ENCODE assay signal across 27 cellular contexts in the genomic region with DNA sequence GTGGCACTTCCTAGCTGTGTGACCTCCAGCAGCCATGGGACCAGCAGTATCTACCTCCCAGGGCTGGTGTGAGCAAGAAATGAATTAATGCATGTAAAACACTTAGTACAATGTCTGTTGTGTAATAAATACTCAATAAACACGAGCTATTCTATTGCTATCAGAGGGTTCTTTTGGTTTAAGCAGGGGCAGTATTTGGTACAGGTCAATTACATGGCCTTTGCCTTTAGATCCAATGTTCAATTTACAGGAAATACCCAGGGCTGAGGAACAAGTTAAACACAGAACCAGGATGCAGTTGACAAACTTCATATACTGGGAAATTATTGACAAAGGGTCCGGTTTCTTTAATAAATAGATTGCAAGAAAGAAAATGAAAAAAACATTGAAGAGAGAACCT. TPM values are rescaled to one million over a fixed set of nuclear protein-coding genes. Genes with fewer than 3 reads are reported as not detected.
A peak's percentile ranks its signal among the peaks of the same experiment; 100 is the strongest.
DNase-seq lines count a peak whose midpoint lies in the region; ATAC-seq, FAIRE-seq and TF ChIP-seq lines count a peak whose summit lies in the region.
"Had no signal": no experiment of that assay in that cellular context is flagged by ENCODE, and none has a peak within 500 bp of the region (broad histone marks: within the 10 kb centered on the region; RNA-seq: fewer than 3 reads in every experiment).

No MANE protein-coding gene starts in this region.

- peaks cover 1 to 6% (median 5%) of the 10 kb centered on the region in 3 donors for H3K4me1 Mint-ChIP-seq in CD8-positive, alpha-beta memory T cell

- H3K4me1 ChIP-seq in heart right ventricle = peaks cover 39 to 85% (median 62%) of the 10 kb centered on the region in 9 donors
- H3K4me1 ChIP-seq in endothelial cell of umbilical vein (ENCODE audit: control insufficient read depth, extremely low read depth, insufficient read depth, low read length) = peaks cover 82% of the 10 kb centered on the region
- peaks cover 3 to 25% of the 10 kb centered on the region in 2 donors for H3K4me1 ChIP-seq in lung (ENCODE audit: control insufficient read depth in 2 of 2, insufficient read depth in 2 of 2, low read length in 2 of 2)
- peaks cover 36 to 71% (median 51%) of the 10 kb centered on the region in 4 donors for H3K4me1 ChIP-seq in upper lobe of left lung
- no peaks in the 10 kb centered on the region for H3K4me1 ChIP-seq in CD8-positive, alpha-beta memory T cell (ENCODE audit: insufficient read depth, low read length)

- H3K27ac ChIP-seq in heart right ventricle = peak overlapping the region in 9 of 10 donors; percentile 71 to 96 (median 92)
- H3K27ac ChIP-seq in endothelial cell of umbilical vein (ENCODE audit: insufficient read depth, low read depth, low read length) = peak overlapping the region; percentile 96
- H3K27ac ChIP-seq in lung (ENCODE audit: low read depth in 1 of 2, low read length in 1 of 2) = peak overlapping the region; percentile 30 to 79
- peak overlapping the region; percentile 85 to 93 (median 89) for H3K27ac ChIP-seq in upper lobe of left lung
- H3K27ac ChIP-seq in CD8-positive, alpha-beta memory T cell (ENCODE audit: low read depth, low read length) = no peak overlapping the region
- H3K27ac ChIP-seq: RWPE1, tibial nerve, VCaP had no signal

- peak overlapping the region; percentile 86 for H3K9ac ChIP-seq in endothelial cell of umbilical vein (replicated peaks; ENCODE audit: extremely low read depth, insufficient read depth, low read length)

- TF ChIP-seq CTCF in heart right ventricle (IDR thresholded peaks at IDR 0.05) = no peak
- TF ChIP-seq CTCF in endothelial cell of umbilical vein (IDR thresholded peaks at IDR 0.05; ENCODE audit: extremely low read depth in 1 of 2, insufficient read depth in 1 of 2, low read depth in 1 of 2, low read length in 2 of 2) = no peak
- no peak for TF ChIP-seq CTCF in lung (IDR thresholded peaks at IDR 0.05; ENCODE audit: control extremely low read depth, extremely low read depth)
- TF ChIP-seq CTCF in upper lobe of left lung (IDR thresholded peaks at IDR 0.05) = no peak

- H3K79me2 ChIP-seq in endothelial cell of umbilical vein (ENCODE audit: control insufficient read depth, insufficient read depth, low read length) = peaks cover 78% of the 10 kb centered on the region

- POLR2A ChIA-PET in endothelial cell of umbilical vein (lab: Charles Lee) = interaction anchor here (2.0 kb wide), 1 partner anchor 18 kb away, joined by 7 read pairs; no protein-coding TSS in a partner anchor
- POLR2A ChIA-PET in CD8-positive, alpha-beta memory T cell (lab: Charles Lee) = no interaction called here

- H3K4me3 ChIP-seq in heart right ventricle = peak overlapping the region in 7 of 10 donors; percentile 53 to 80 (median 70)
- peak overlapping the region; percentile 26 to 68 (median 32) for H3K4me3 ChIP-seq in endothelial cell of umbilical vein (replicated peaks in 1 of 3; ENCODE audit: insufficient read depth in 1 of 3, low read depth in 1 of 3, low read length in 3 of 3)
- H3K4me3 ChIP-seq in lung = no peak overlapping the region
- peak overlapping the region in 1 of 4 donors; percentile 61 for H3K4me3 ChIP-seq in upper lobe of left lung
- H3K4me3 ChIP-seq in CD8-positive, alpha-beta memory T cell (ENCODE audit: low read length) = no peak overlapping the region
- H3K4me3 ChIP-seq: MG63, tibial nerve had no signal

- intact Hi-C loops in heart right ventricle (cut with DNase I) (loop anchor here in 4 of 10 donors (5.0 kb wide), 3 partner anchors 35 to 100 kb away; no protein-coding TSS in a partner anchor), Right ventricle myocardium superior (cut with DNase I) (no loop called here), endothelial cell of umbilical vein (cut with micrococcal nuclease) (no loop called here)

- WGBS in heart right ventricle, 2 donors = 56 to 71% methylated on average over 2 of the region's 2 CpGs
- WGBS in lung, 2 donors = 54 to 65% methylated on average over 2 of the region's 2 CpGs
- WGBS in upper lobe of left lung, 2 donors = 44 to 52% methylated on average over 2 of the region's 2 CpGs

- no TSS peak for BruUV-seq in endothelial cell of umbilical vein (replicated peaks; lab: Mats Ljungman, UMichigan)

- no peaks in the 10 kb centered on the region for H3K27me3 ChIP-seq in heart right ventricle
- no peaks in the 10 kb centered on the region for H3K27me3 ChIP-seq in endothelial cell of umbilical vein (ENCODE audit: control insufficient read depth in 2 of 2, insufficient read depth in 2 of 2, low read length in 2 of 2)
- H3K27me3 ChIP-seq in lung (ENCODE audit: control insufficient read depth, insufficient read depth) = no peaks in the 10 kb centered on the region
- no peaks in the 10 kb centered on the region for H3K27me3 ChIP-seq in upper lobe of left lung
- no peaks in the 10 kb centered on the region for H3K27me3 ChIP-seq in CD8-positive, alpha-beta memory T cell (ENCODE audit: insufficient read depth, low read length, poor library complexity, severe bottlenecking)
- H3K27me3 ChIP-seq: MG63, stomach, tibial nerve had no signal

- H3K9me3 Mint-ChIP-seq in CD8-positive, alpha-beta memory T cell = no peaks in the 10 kb centered on the region
- H3K9me3 Mint-ChIP-seq: activated naive CD8-positive, alpha-beta T cell treated with anti-CD3 and anti-CD28 coated beads, Interleukin-2, amount 10 ng/mL, durations not matched to agents 7 days and 5 days; activated T-cell treated with anti-CD3 and anti-CD28 coated beads, Interleukin-2, amount 50 U/mL, for 24 hours; CD4-positive, alpha-beta memory T cell had no signal

- CTCF ChIA-PET in endothelial cell of umbilical vein (lab: Charles Lee) = interaction anchor here (0.8 to 4.5 kb wide), 8 partner anchors 10 to 598 kb away, joined by 3 to 53 read pairs (median 10); no protein-coding TSS in a partner anchor
- CTCF ChIA-PET in CD8-positive, alpha-beta memory T cell (lab: Charles Lee) = no interaction called here

- ATAC-seq in heart right ventricle = no peak
- no peak for ATAC-seq in Right ventricle myocardium superior (ENCODE audit: poor library complexity)
- no peak for ATAC-seq in lung (ENCODE audit: insufficient read depth, low FRiP score)
- no peak for ATAC-seq in upper lobe of left lung (ENCODE audit: low FRiP score in 2 of 2)
- ATAC-seq in GM19463 (IDR thresholded peaks at IDR 0.05; ENCODE audit: unreplicated experiment) = no peak
- ATAC-seq in GM21786 (IDR thresholded peaks at IDR 0.05; ENCODE audit: unreplicated experiment) = no peak

- dilution Hi-C loops in endothelial cell of umbilical vein (cut with MboI; ENCODE audit: extremely low pct_ligation_motif_present, low sequenced_read_pairs) = no loop called here

- H3K36me3 ChIP-seq in heart right ventricle (peaks cover 0 to 47% (median 18%) of the 10 kb centered on the region in 9 donors), endothelial cell of umbilical vein (ENCODE audit: control insufficient read depth in 2 of 2, extremely low read depth in 1 of 2, insufficient read depth in 2 of 2, low read length in 2 of 2) (peaks cover 23 to 30% of the 10 kb centered on the region in 2 experiments), lung (ENCODE audit: control insufficient read depth in 2 of 2, insufficient read depth in 2 of 2, low read length in 2 of 2) (peaks cover 0 to 5% of the 10 kb centered on the region in 2 donors), upper lobe of left lung (peaks cover 5 to 25% (median 15%) of the 10 kb centered on the region in 4 donors)
- H3K36me3 ChIP-seq in CD8-positive, alpha-beta memory T cell (ENCODE audit: insufficient read depth, low read length) = no peaks in the 10 kb centered on the region
- H3K36me3 ChIP-seq: tibial nerve had no signal

- FAIRE-seq in endothelial cell of umbilical vein (lab: Jason Lieb, UNC) = no peak
- FAIRE-seq: A204.1, endometrium, keratinocyte had no signal

- no peak overlapping the region for H3K4me3 Mint-ChIP-seq in CD8-positive, alpha-beta memory T cell
- H3K4me3 Mint-ChIP-seq: activated naive CD8-positive, alpha-beta T cell treated with anti-CD3 and anti-CD28 coated beads, Interleukin-2, amount 10 ng/mL, durations not matched to agents 7 days and 5 days; activated T-cell treated with anti-CD3 and anti-CD28 coated beads, Interleukin-2, amount 50 U/mL, for 24 hours; CD4-positive, alpha-beta memory T cell had no signal

- H3K27me3 Mint-ChIP-seq in CD8-positive, alpha-beta memory T cell = peaks cover 9 to 25% of the 10 kb centered on the region in 2 donors

- H4K20me1 ChIP-seq in endothelial cell of umbilical vein (replicated peaks; ENCODE audit: control insufficient read depth, extremely low read depth, insufficient read depth, low read length) = no peaks in the 10 kb centered on the region

- peaks cover 0 to 3% (median 0%) of the 10 kb centered on the region in 3 donors for H3K36me3 Mint-ChIP-seq in CD8-positive, alpha-beta memory T cell
- H3K36me3 Mint-ChIP-seq: activated naive CD8-positive, alpha-beta T cell treated with anti-CD3 and anti-CD28 coated beads, Interleukin-2, amount 10 ng/mL, durations not matched to agents 7 days and 5 days; CD4-positive, alpha-beta memory T cell had no signal

- H3K9me3 ChIP-seq in heart right ventricle (no peaks in the 10 kb centered on the region), endothelial cell of umbilical vein (replicated peaks; ENCODE audit: control insufficient read depth, insufficient read depth, low read length) (no peaks in the 10 kb centered on the region), lung (ENCODE audit: control insufficient read depth in 2 of 2, insufficient read depth in 1 of 2, low read length in 1 of 2) (no peaks in the 10 kb centered on the region), upper lobe of left lung (no peaks in the 10 kb centered on the region)
- H3K9me3 ChIP-seq in CD8-positive, alpha-beta memory T cell (ENCODE audit: low read length) = no peaks in the 10 kb centered on the region
- H3K9me3 ChIP-seq: MG63, stomach, tibial nerve had no signal

- H2AFZ ChIP-seq in endothelial cell of umbilical vein (ENCODE audit: low read depth, low read length) = no peak overlapping the region

- no peaks in the 10 kb centered on the region for H3K9me1 ChIP-seq in endothelial cell of umbilical vein (replicated peaks; ENCODE audit: control insufficient read depth, extremely low read depth, insufficient read depth, low read length)

- TF ChIP-seq POLR2A in endothelial cell of umbilical vein (IDR thresholded peaks at IDR 0.05; ENCODE audit: low read depth, low read length) = no peak
- no peak for TF ChIP-seq POLR2A in upper lobe of left lung (IDR thresholded peaks at IDR 0.05)

- no peak overlapping the region for H3K27ac Mint-ChIP-seq in CD8-positive, alpha-beta memory T cell
- H3K27ac Mint-ChIP-seq: activated naive CD8-positive, alpha-beta T cell treated with anti-CD3 and anti-CD28 coated beads, Interleukin-2, amount 10 ng/mL, durations not matched to agents 7 days and 5 days; activated T-cell treated with anti-CD3 and anti-CD28 coated beads, Interleukin-2, amount 50 U/mL, for 24 hours; CD4-positive, alpha-beta memory T cell had no signal

- no peak for DNase-seq in heart right ventricle
- DNase-seq in Right ventricle myocardium superior = no peak
- DNase-seq in endothelial cell of umbilical vein (ENCODE audit: low read depth, low spot score) = peak; percentile 21
- DNase-seq in lung (ENCODE audit: low spot score) = no peak
- no peak for DNase-seq in upper lobe of left lung
- no peak for DNase-seq in CD8-positive, alpha-beta memory T cell
- DNase-seq: activated CD4-positive, alpha-beta T cell treated with anti-CD3 and anti-CD28 coated beads for 4 hours; activated gamma-delta T cell; activated naive CD8-positive, alpha-beta T cell treated with anti-CD3 and anti-CD28 coated beads, Interleukin-2, amount 10 ng/mL, durations not matched to agents 7 days and 5 days; activated T-cell treated with anti-CD3 and anti-CD28 coated beads, Interleukin-2, amount 50 U/mL, for 24 hours; AML-193; CD4-positive, alpha-beta memory T cell; H7; KG1; mesendoderm; MG63; NCI-H2081 treated with DMSO at 0.1 percent for 48 hours; NCI-H226; stomach had no signal

- no peak for TF ChIP-seq EP300 in upper lobe of left lung (IDR thresholded peaks at IDR 0.05)

- peak overlapping the region; percentile 78 for H3K4me2 ChIP-seq in endothelial cell of umbilical vein (ENCODE audit: insufficient read depth, low read length)

RNA-seq across cellular contexts. Expression of a gene that starts 2.9 kb away (rescaled TPM):
- total RNA-seq in heart right ventricle (100 to 1,000 TPM; 279 to 993 (median 472) TPM), Right ventricle myocardium superior (469 TPM), endothelial cell of umbilical vein (708 and 868 TPM in 2 replicates), lung (100 to 1,000 TPM; 194 to 476 TPM), upper lobe of left lung (100 to 1,000 TPM in 5 of 6 donors, 10 to 100 TPM in 1; 98.7 to 469 (median 290) TPM)
- polyA plus RNA-seq in heart right ventricle (100 to 1,000 TPM; 146 to 475 TPM), endothelial cell of umbilical vein (810 and 861 TPM in 2 replicates), lung (100 to 1,000 TPM in 1 of 2 donors, 10 to 100 TPM in 1; 85.0 to 457 TPM)
- polyA plus RNA-seq in endothelial cell of umbilical vein (2011; cell fraction: cytosol; rRNA removed) = 710 and 739 TPM in 2 replicates
- polyA plus RNA-seq in endothelial cell of umbilical vein (2011; cell fraction: nucleus; rRNA removed) = 680 and 705 TPM in 2 replicates
- polyA plus RNA-seq in endothelial cell of umbilical vein (2012) = 931 and 1,022 TPM in 2 replicates
- polyA minus RNA-seq in endothelial cell of umbilical vein = 986 and 1,245 TPM in 2 replicates
- 21.3 TPM for polyA minus RNA-seq in endothelial cell of umbilical vein (2011; cell fraction: cytosol; rRNA and poly(A)+ RNA removed)
- polyA minus RNA-seq in endothelial cell of umbilical vein (2011; cell fraction: nucleus; rRNA and poly(A)+ RNA removed) = 361 and 435 TPM in 2 replicates
- total RNA-seq in CD8-positive, alpha-beta memory T cell = not detected
- polyA plus RNA-seq in CD8-positive, alpha-beta memory T cell = not detected

Comparison
In these comparisons a context has a peak if more than half of its experiments do, and no peak if none do; other contexts are left out.
1. H3K4me3 ChIP-seq: peak in heart right ventricle (7 of 10) and endothelial cell of umbilical vein (3 of 3); none in lung (single experiment) and CD8-positive, alpha-beta memory T cell (single experiment).
2. RNA of a gene that starts 2.9 kb away (total RNA-seq): 708 to 868 TPM in endothelial cell of umbilical vein, 279 to 993 TPM in heart right ventricle, 194 to 476 TPM in lung, 469 TPM in Right ventricle myocardium superior (single experiment) and 98.7 to 469 TPM in upper lobe of left lung; not detected in CD8-positive, alpha-beta memory T cell; every median in the first group is over 10 times any median in the second.